In the genomic region with DNA sequence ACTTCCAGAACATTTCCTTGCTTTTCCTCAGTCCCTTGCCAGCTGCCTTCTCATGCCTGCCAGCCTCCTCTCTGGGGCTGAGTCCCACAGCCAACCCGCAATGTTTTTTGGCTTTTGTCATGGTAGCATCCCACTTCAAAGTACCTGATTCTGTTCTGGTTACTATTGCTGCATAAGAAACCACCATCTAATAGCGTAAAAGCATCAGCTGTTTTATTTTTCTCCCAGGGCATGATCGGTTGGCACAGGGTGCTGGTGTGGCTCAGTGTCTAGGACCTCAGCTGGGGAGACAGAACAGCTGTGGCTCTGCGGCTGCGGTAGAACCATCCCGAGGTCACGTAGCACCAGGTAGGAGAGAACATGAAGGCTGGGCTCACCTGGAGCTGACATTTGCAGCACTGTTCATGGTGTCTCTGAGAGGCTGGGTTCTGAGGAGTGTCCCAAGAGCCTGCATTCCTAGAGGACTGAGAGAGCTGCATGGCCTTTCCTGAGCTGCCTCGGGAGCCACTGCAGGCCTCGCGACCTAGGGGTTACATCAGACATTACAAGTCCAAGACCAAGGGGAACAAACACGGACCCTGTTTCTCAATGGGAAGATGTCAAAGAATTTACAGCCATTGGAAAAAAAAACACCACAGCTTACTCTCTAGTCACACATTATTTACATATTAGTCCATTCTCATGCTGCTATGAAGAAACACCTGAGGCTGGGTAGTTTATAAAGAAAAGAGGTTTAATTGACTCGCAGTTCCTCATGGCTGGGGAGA, we compare ENCODE assay signal across 21 cellular contexts. TPM values are rescaled to one million over a fixed set of nuclear protein-coding genes. Genes with fewer than 3 reads are reported as not detected.
A peak's percentile ranks its signal among the peaks of the same experiment; 100 is the strongest.
DNase-seq lines count a peak whose midpoint lies in the region; ATAC-seq, FAIRE-seq and TF ChIP-seq lines count a peak whose summit lies in the region.
"Had no signal": no experiment of that assay in that cellular context is flagged by ENCODE, and none has a peak within 500 bp of the region (broad histone marks: within the 10 kb centered on the region; RNA-seq: fewer than 3 reads in every experiment).

No MANE protein-coding gene starts in this region.

- H4K20me1 ChIP-seq in GM23338 (replicated peaks; ENCODE audit: insufficient read depth) (no peaks in the 10 kb centered on the region), K562 (replicated peaks; ENCODE audit: control insufficient read depth, insufficient read depth, low read length) (no peaks in the 10 kb centered on the region)

- no TSS peak for BruUV-seq in K562 (replicated peaks; lab: Mats Ljungman, UMichigan)

- H3K4me3 ChIP-seq in GM23338 (no peak overlapping the region), K562 (no peak overlapping the region), neutrophil (ENCODE audit: low read depth in 1 of 2, low read length in 1 of 2) (peak overlapping the region; percentile 6 to 23)
- H3K4me3 ChIP-seq: thyroid gland had no signal

- WGBS in K562 (ENCODE audit: insufficient coverage, low coverage, missing lambda C conversion rate) = 10% methylated on average over 12 of the region's 12 CpGs

- no peak for TF ChIP-seq POLR2A in K562 (conservative IDR thresholded peaks at IDR 0.05)

- no peaks in the 10 kb centered on the region for H3K9me1 ChIP-seq in K562 (ENCODE audit: control insufficient read depth, insufficient read depth, low read length)

- intact Hi-C loops in K562 (cut with micrococcal nuclease) = no loop called here

- peaks cover 6% of the 10 kb centered on the region for H3K36me3 Mint-ChIP-seq in activated T-cell treated with anti-CD3 and anti-CD28 coated beads, Interleukin-2, amount 50 U/mL, for 24 hours (ENCODE audit: low read depth)
- H3K36me3 Mint-ChIP-seq in GM23338 (ENCODE audit: low read depth) = peaks cover 13% of the 10 kb centered on the region
- H3K36me3 Mint-ChIP-seq: CD4-positive, CD25-positive, alpha-beta regulatory T cell had no signal

- ATAC-seq in GM23338 (no peak), K562 (peak; percentile 28; the same call in 1 of the 3 replicates), HG03175 (IDR thresholded peaks at IDR 0.05; ENCODE audit: unreplicated experiment) (no peak), HG03571 (IDR thresholded peaks at IDR 0.05; ENCODE audit: unreplicated experiment) (no peak)

- H3K9ac ChIP-seq in K562 (ENCODE audit: insufficient read depth in 1 of 2, low read depth in 2 of 2, low read length in 2 of 2) = no peak overlapping the region

- no peaks in the 10 kb centered on the region for H3K27me3 Mint-ChIP-seq in activated T-cell treated with anti-CD3 and anti-CD28 coated beads, Interleukin-2, amount 50 U/mL, for 24 hours
- H3K27me3 Mint-ChIP-seq in GM23338 (ENCODE audit: insufficient read depth, low read depth, poor library complexity) = peaks cover 8% of the 10 kb centered on the region

- FAIRE-seq in K562 (lab: Jason Lieb, UNC) = no peak
- FAIRE-seq: frontal cortex had no signal

- peaks cover 6% of the 10 kb centered on the region; the same call in 1 of the 2 replicates for H3K9me2 ChIP-seq in GM23338 (ENCODE audit: insufficient read depth)

- H3F3A ChIP-seq in GM23338 (replicated peaks; ENCODE audit: low read depth) = no peaks in the 10 kb centered on the region

- no peaks in the 10 kb centered on the region; the same call in 1 of the 2 replicates for H3K4me1 ChIP-seq in GM23338 (ENCODE audit: insufficient read depth)
- peaks cover 0 to 6% of the 10 kb centered on the region in 2 experiments; a peak in 3 of 5 replicates for H3K4me1 ChIP-seq in K562 (replicated peaks in 1 of 2; ENCODE audit: control insufficient read depth in 2 of 2, insufficient read depth in 2 of 2, low read length in 2 of 2)
- peaks cover 69 to 70% of the 10 kb centered on the region in 2 experiments for H3K4me1 ChIP-seq in neutrophil (ENCODE audit: control insufficient read depth in 1 of 2, insufficient read depth in 1 of 2, low read depth in 1 of 2, low read length in 1 of 2)

- peak overlapping the region; percentile 47 for H3K27ac Mint-ChIP-seq in activated T-cell treated with anti-CD3 and anti-CD28 coated beads, Interleukin-2, amount 50 U/mL, for 24 hours
- H3K27ac Mint-ChIP-seq in GM23338 = no peak overlapping the region
- H3K27ac Mint-ChIP-seq: nephron progenitor cell had no signal

- H3K27me3 ChIP-seq in GM23338 (ENCODE audit: insufficient read depth) (no peaks in the 10 kb centered on the region), K562 (ENCODE audit: control insufficient read depth in 2 of 2, insufficient read depth in 2 of 2, low read length in 2 of 2) (peaks cover 0 to 17% of the 10 kb centered on the region in 2 experiments; a peak in 3 of 5 replicates), neutrophil (no peaks in the 10 kb centered on the region)
- H3K27me3 ChIP-seq: brain microvascular endothelial cell, thyroid gland had no signal

- in situ Hi-C loops in K562 (cut with MboI) = no loop called here

- TF ChIP-seq RAD21 in K562 (CRISPR knock-in tag; conservative IDR thresholded peaks at IDR 0.05 in 1 of 2, IDR thresholded peaks at IDR 0.05 in 1 of 2) = no peak

- H3K4me2 ChIP-seq in GM23338 (no peak overlapping the region), K562 (ENCODE audit: insufficient read depth, low read length) (no peak overlapping the region)

- H3K4me1 Mint-ChIP-seq in activated T-cell treated with anti-CD3 and anti-CD28 coated beads, Interleukin-2, amount 50 U/mL, for 24 hours (ENCODE audit: low read depth) = peaks cover 51% of the 10 kb centered on the region
- no peaks in the 10 kb centered on the region for H3K4me1 Mint-ChIP-seq in GM23338
- H3K4me1 Mint-ChIP-seq: nephron progenitor cell had no signal

- POLR2A ChIA-PET in K562 (lab: Yijun Ruan, JAX) = interaction anchor here (0.7 kb wide), 2 partner anchors 9 to 24 kb away, joined by 3 read pairs; a partner anchor contains a TSS

- no peak for DNase-seq in activated T-cell treated with anti-CD3 and anti-CD28 coated beads, Interleukin-2, amount 50 U/mL, for 24 hours
- DNase-seq in activated T-cell treated with anti-CD3 and anti-CD28 coated beads for 4 hours (no peak), GM23338 (ENCODE audit: low spot score) (peak; percentile 24), K562 (ENCODE audit: extremely low read depth in 1 of 4, low spot score in 3 of 4) (no peak), DMS114 treated with DMSO at 0.1 percent for 48 hours (lab: John Stamatoyannopoulos, UW; ENCODE audit: unreplicated experiment) (no peak)
- DNase-seq: brain microvascular endothelial cell; CD4-positive, CD25-positive, alpha-beta regulatory T cell; dermis blood vessel endothelial cell; DMS79 treated with DMSO at 0.1 percent for 48 hours; NCI-H2029; nephron progenitor cell; stimulated activated CD4-positive, alpha-beta T cell treated with anti-CD3 and anti-CD28 coated beads, Interleukin-12 subunit alpha, Interleukin-12 subunit beta, amount 100 ng/mL, for 4 hours; thyroid gland had no signal

- H3K4me3 Mint-ChIP-seq in activated T-cell treated with anti-CD3 and anti-CD28 coated beads, Interleukin-2, amount 50 U/mL, for 24 hours = no peak overlapping the region
- no peak overlapping the region; the same call in 2 of the 3 replicates for H3K4me3 Mint-ChIP-seq in GM23338
- H3K4me3 Mint-ChIP-seq: CD4-positive, CD25-positive, alpha-beta regulatory T cell; nephron progenitor cell had no signal

- H3K27ac ChIP-seq in GM23338 (ENCODE audit: low read depth) (no peak overlapping the region), K562 (ENCODE audit: extremely low read depth, low read depth, low read length) (no peak overlapping the region), neutrophil (peak overlapping the region; percentile 85)
- H3K27ac ChIP-seq: brain microvascular endothelial cell, RWPE1, thyroid gland had no signal

- H3K9me3 Mint-ChIP-seq in activated T-cell treated with anti-CD3 and anti-CD28 coated beads, Interleukin-2, amount 50 U/mL, for 24 hours = peaks cover 9% of the 10 kb centered on the region
- H3K9me3 Mint-ChIP-seq in GM23338 = peaks cover 22% of the 10 kb centered on the region

- no peak overlapping the region; the same call in 1 of the 2 replicates for H2AFZ ChIP-seq in GM23338
- H2AFZ ChIP-seq in K562 (ENCODE audit: low read depth, low read length) = no peak overlapping the region

- no peak for TF ChIP-seq EP300 in K562 (IDR thresholded peaks at IDR 0.05; ENCODE audit: low read length)

- CTCF ChIA-PET in K562 (lab: Yijun Ruan, JAX; ENCODE audit: low intra/inter-chr PET ratio) = no interaction called here

- no peaks in the 10 kb centered on the region for H3K79me2 ChIP-seq in GM23338 (replicated peaks; ENCODE audit: insufficient read depth)
- no peaks in the 10 kb centered on the region for H3K79me2 ChIP-seq in K562 (ENCODE audit: control insufficient read depth, insufficient read depth, low read length)

- H3K9me3 ChIP-seq in K562 (replicated peaks; ENCODE audit: control insufficient read depth, insufficient read depth, low read depth, low read length) (peaks cover 5% of the 10 kb centered on the region; the same call in 1 of the 2 replicates), neutrophil (no peaks in the 10 kb centered on the region)
- H3K9me3 ChIP-seq: thyroid gland had no signal

- TF ChIP-seq CTCF in GM23338 (conservative IDR thresholded peaks at IDR 0.05; ENCODE audit: low read depth in 2 of 2) (no peak), K562 (IDR thresholded peaks at IDR 0.05 in 2 of 3, conservative IDR thresholded peaks at IDR 0.05 in 1 of 3; ENCODE audit: insufficient read depth in 2 of 3, low read depth in 1 of 3, low read length in 3 of 3) (no peak), neutrophil (IDR thresholded peaks at IDR 0.05) (no peak)

- H3K36me3 ChIP-seq in GM23338 (ENCODE audit: insufficient read depth) = no peaks in the 10 kb centered on the region
- no peaks in the 10 kb centered on the region for H3K36me3 ChIP-seq in K562 (ENCODE audit: control insufficient read depth, insufficient read depth, low read length)
- H3K36me3 ChIP-seq in neutrophil = no peaks in the 10 kb centered on the region
- H3K36me3 ChIP-seq: brain microvascular endothelial cell, thyroid gland had no signal

RNA-seq across cellular contexts. Expression of a gene that starts 8.8 kb away (rescaled TPM):
- 56.9 and 65.1 TPM in 2 replicates for total RNA-seq in GM23338 (2014; rRNA removed; shearing (Covaris generic))
- polyA plus RNA-seq in GM23338 (2016; fragmentation: Nextera tagmentation; extraction: Ambion mirVana) (43.2 and 51.9 TPM in 2 replicates), K562 (2011; rRNA removed) (85.7 and 87.0 TPM in 2 replicates), K562 (2014; fragmentation: Illumina TruSeq; extraction: Trizol) (49.8 and 56.3 TPM in 2 replicates), K562 (2014; fragmentation: Nextera tagmentation; extraction: Ambion mirVana) (10 to 100 TPM; 37.2 to 70.9 TPM), K562 (2014; rRNA removed) (69.6 and 73.7 TPM in 2 replicates)
- 57.9 and 74.0 TPM in 2 replicates for total RNA-seq in K562 (2011; cell fraction: chromatin; rRNA removed; ENCODE audit: low replicate concordance)
- 39.0 and 43.6 TPM in 2 replicates for total RNA-seq in K562 (2011; cell fraction: nucleolus; rRNA removed)
- total RNA-seq in K562 (2011; cell fraction: nucleoplasm; rRNA removed) = 48.0 and 70.5 TPM in 2 replicates
- total RNA-seq in K562 (2014; rRNA removed) (59.9 and 68.1 TPM in 2 replicates), K562 (2014; rRNA removed; fragmentation: Illumina TruSeq; extraction: Trizol) (35.1 and 43.5 TPM in 2 replicates), K562 (2015; rRNA removed; fragmentation: Illumina TruSeq; extraction: Trizol) (57.0 and 59.3 TPM in 2 replicates), K562 (2021) (48.0 and 52.7 TPM in 2 replicates)
- polyA plus RNA-seq in K562 (2011; cell fraction: cytosol; rRNA removed) = 87.3 and 99.4 TPM in 2 replicates
- 127 and 129 TPM in 2 replicates for polyA plus RNA-seq in K562 (2011; cell fraction: nucleus; rRNA removed)
- 72.9 and 73.8 TPM in 2 replicates for polyA plus RNA-seq in K562 (2012)
- polyA minus RNA-seq in K562 (2011; rRNA and poly(A)+ RNA removed) = 48.8 and 62.4 TPM in 2 replicates
- 23.8 and 28.9 TPM in 2 replicates for polyA minus RNA-seq in K562 (2011; cell fraction: cytosol; rRNA and poly(A)+ RNA removed)
- polyA minus RNA-seq in K562 (2011; cell fraction: nucleus; rRNA and poly(A)+ RNA removed) = 30.3 and 39.5 TPM in 2 replicates

RNA-seq across cellular contexts. Expression of a gene that starts 21.8 kb away (rescaled TPM):
- 0.23 and 1.5 TPM in 2 replicates for total RNA-seq in GM23338 (2014; rRNA removed; shearing (Covaris generic))
- polyA plus RNA-seq in GM23338 (2016; fragmentation: Nextera tagmentation; extraction: Ambion mirVana) = 0.96 and 0.97 TPM in 2 replicates
- total RNA-seq in K562 (2011; cell fraction: chromatin; rRNA removed; ENCODE audit: low replicate concordance) = not detected in 2 replicates
- total RNA-seq in K562 (2011; cell fraction: nucleolus; rRNA removed) = not detected in 2 replicates
- not detected in 2 replicates for total RNA-seq in K562 (2011; cell fraction: nucleoplasm; rRNA removed)
- not detected in 2 replicates for total RNA-seq in K562 (2014; rRNA removed)
- not detected in 2 replicates for total RNA-seq in K562 (2014; rRNA removed; fragmentation: Illumina TruSeq; extraction: Trizol)
- total RNA-seq in K562 (2015; rRNA removed; fragmentation: Illumina TruSeq; extraction: Trizol) = not detected in 2 replicates
- total RNA-seq in K562 (2021) = not detected in 2 replicates
- not detected in 2 replicates for polyA plus RNA-seq in K562 (2011; rRNA removed)
- not detected in 2 replicates for polyA plus RNA-seq in K562 (2011; cell fraction: cytosol; rRNA removed)
- not detected in 2 replicates for polyA plus RNA-seq in K562 (2011; cell fraction: nucleus; rRNA removed)
- not detected in 2 replicates for polyA plus RNA-seq in K562 (2012)
- not detected in 2 replicates for polyA plus RNA-seq in K562 (2014; fragmentation: Illumina TruSeq; extraction: Trizol)
- polyA plus RNA-seq in K562 (2014; fragmentation: Nextera tagmentation; extraction: Ambion mirVana) = not detected
- not detected in 2 replicates for polyA plus RNA-seq in K562 (2014; rRNA removed)
- not detected in 2 replicates for polyA minus RNA-seq in K562 (2011; rRNA and poly(A)+ RNA removed)
- polyA minus RNA-seq in K562 (2011; cell fraction: cytosol; rRNA and poly(A)+ RNA removed) = not detected in 2 replicates
- not detected in 2 replicates for polyA minus RNA-seq in K562 (2011; cell fraction: nucleus; rRNA and poly(A)+ RNA removed)
- total RNA-seq: CD4-positive, CD25-positive, alpha-beta regulatory T cell; dermis blood vessel endothelial cell; epithelial cell of proximal tubule; NCI-H460; pulmonary artery endothelial cell had no signal

Comparison
In these comparisons a context has a peak if more than half of its experiments do, and no peak if none do; other contexts are left out.
1. H3K4me3 ChIP-seq: peak in neutrophil (2 of 2); none in GM23338 (single experiment) and K562 (single experiment).